ENCODE assay signal across 15 cellular contexts in the genomic region with DNA sequence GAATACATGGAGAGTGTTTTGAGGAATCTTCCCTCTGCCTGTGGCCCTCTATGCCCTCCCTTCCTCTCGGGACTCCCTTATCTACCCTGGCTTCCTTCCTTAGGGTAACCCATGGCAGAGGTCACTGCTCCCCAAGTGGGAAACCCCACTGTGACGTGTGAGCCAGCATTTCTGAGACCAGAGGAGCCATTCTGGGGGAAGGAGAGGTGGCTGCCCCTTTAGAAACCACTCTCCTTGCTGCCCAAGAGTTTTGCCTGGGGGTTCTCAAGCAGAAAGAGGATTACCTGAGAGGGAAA. TPM values are rescaled to one million over a fixed set of nuclear protein-coding genes. Genes with fewer than 3 reads are reported as not detected.
DNase-seq lines count a peak whose midpoint lies in the region; ATAC-seq and TF ChIP-seq lines count a peak whose summit lies in the region.
"Had no signal": no experiment of that assay in that cellular context is flagged by ENCODE, and none has a peak within 500 bp of the region (broad histone marks: within the 10 kb centered on the region; RNA-seq: fewer than 3 reads in every experiment).

No MANE protein-coding gene starts in this region.

- H3K14ac ChIP-seq in trophoblast cell (ENCODE audit: low read length): peak overlapping the region; percentile 25

- H3K36me3 ChIP-seq in HUES6 (ENCODE audit: control insufficient read depth, insufficient read depth, low read length) (no peaks in the 10 kb centered on the region), iPS-18a (ENCODE audit: control insufficient read depth, low read depth, low read length) (peaks cover 3% of the 10 kb centered on the region), trophoblast cell (ENCODE audit: control insufficient read depth in 1 of 2, insufficient read depth in 2 of 2, low read length in 2 of 2) (no peaks in the 10 kb centered on the region)

- ATAC-seq in HG03039 (IDR thresholded peaks at IDR 0.05; ENCODE audit: unreplicated experiment) (no peak), HG03196 (IDR thresholded peaks at IDR 0.05; ENCODE audit: unreplicated experiment) (no peak)
- ATAC-seq: activated T-helper 17 cell treated with anti-CD3 and anti-CD28 coated beads, Interleukin-2, amount 50 U/mL, for 72 hours; T-cell had no signal

- H2BK12ac ChIP-seq in trophoblast cell (ENCODE audit: low read length): peak overlapping the region; percentile 82

- no peak for TF ChIP-seq CTCF in VCaP (conservative IDR thresholded peaks at IDR 0.05)

- peak overlapping the region; percentile 28 for H3K4ac ChIP-seq in trophoblast cell (ENCODE audit: low read depth, low read length)

- no CpG with 5 or more reads among the region's 2 CpGs for WGBS in trophoblast cell (ENCODE audit: extremely low coverage, insufficient coverage, insufficient read length)

- H3K9ac ChIP-seq in HUES6 (ENCODE audit: low read length): peak overlapping the region; percentile 17
- no peak overlapping the region for H3K9ac ChIP-seq in iPS-18a (ENCODE audit: low read length)
- no peak overlapping the region for H3K9ac ChIP-seq in trophoblast cell (ENCODE audit: low read length)

- H3K79me1 ChIP-seq in trophoblast cell (ENCODE audit: low read length): peaks cover 18% of the 10 kb centered on the region

- H2AFZ ChIP-seq in trophoblast cell (ENCODE audit: insufficient read depth, low read length, poor library complexity): no peak overlapping the region

- peak overlapping the region; percentile 0 for H2AK5ac ChIP-seq in trophoblast cell (ENCODE audit: low read length)

- H2BK120ac ChIP-seq in trophoblast cell (ENCODE audit: insufficient read depth, low read length, poor library complexity): peak overlapping the region; percentile 67

- DNase-seq in trophoblast cell: no peak
- DNase-seq in stimulated activated CD4-positive, alpha-beta T cell treated with anti-CD3 and anti-CD28 coated beads, Interleukin-12 subunit alpha, Interleukin-12 subunit beta, amount 100 ng/mL, for 4 hours: no peak
- DNase-seq: DMS 273 treated with DMSO at 0.1 percent for 48 hours; effector memory CD4-positive, alpha-beta T cell; MV-4-11; NCI-H2171; stimulated activated CD4-positive, alpha-beta T cell treated with anti-CD3 and anti-CD28 coated beads, Interleukin-2, amount 100 ng/mL, for 24 hours; T-cell had no signal

- H3K9me3 ChIP-seq in HUES6 (ENCODE audit: control insufficient read depth, insufficient read depth, low read depth, low read length) (no peaks in the 10 kb centered on the region), iPS-18a (ENCODE audit: control insufficient read depth, low read depth, low read length) (no peaks in the 10 kb centered on the region), trophoblast cell (ENCODE audit: insufficient read depth, low read depth, low read length) (no peaks in the 10 kb centered on the region)

- peak overlapping the region; percentile 6 for H3K4me2 ChIP-seq in trophoblast cell (ENCODE audit: low read length)

- H3K23ac ChIP-seq in trophoblast cell (ENCODE audit: low read length): no peak overlapping the region

- peak overlapping the region; percentile 67 for H3K18ac ChIP-seq in trophoblast cell (ENCODE audit: low read length)

- H4K8ac ChIP-seq in trophoblast cell (ENCODE audit: low read depth, low read length): peak overlapping the region; percentile 34

- peak overlapping the region; percentile 22 for H4K91ac ChIP-seq in trophoblast cell (ENCODE audit: low read depth, low read length)

- H3K4me3 ChIP-seq in HUES6 (ENCODE audit: low read depth, low read length) (no peak overlapping the region), iPS-18a (ENCODE audit: low read length) (no peak overlapping the region), trophoblast cell (ENCODE audit: low read depth, low read length) (no peak overlapping the region)

- peak overlapping the region; percentile 28 for H2BK5ac ChIP-seq in trophoblast cell (ENCODE audit: low read depth, low read length, poor library complexity)

- no peak overlapping the region for H4K12ac ChIP-seq in trophoblast cell (ENCODE audit: low read depth, low read length)

- peaks cover 51% of the 10 kb centered on the region for H3K4me1 ChIP-seq in HUES6 (ENCODE audit: control insufficient read depth, insufficient read depth, low read length)
- H3K4me1 ChIP-seq in iPS-18a (ENCODE audit: control insufficient read depth, low read depth, low read length): peaks cover 41% of the 10 kb centered on the region
- peaks cover 34 to 36% of the 10 kb centered on the region in 2 experiments for H3K4me1 ChIP-seq in trophoblast cell (ENCODE audit: control insufficient read depth in 1 of 2, insufficient read depth in 2 of 2, low read length in 2 of 2)

- peaks cover 2% of the 10 kb centered on the region for H3K79me2 ChIP-seq in trophoblast cell (ENCODE audit: control insufficient read depth, insufficient read depth, low read length, poor library complexity)

- H3K27me3 ChIP-seq in HUES6 (ENCODE audit: control insufficient read depth, insufficient read depth, low read length): no peaks in the 10 kb centered on the region
- H3K27me3 ChIP-seq in iPS-18a (ENCODE audit: control insufficient read depth, insufficient read depth, low read length): no peaks in the 10 kb centered on the region
- no peaks in the 10 kb centered on the region for H3K27me3 ChIP-seq in trophoblast cell (ENCODE audit: insufficient read depth, low read length)

- H3K27ac ChIP-seq in HUES6 (ENCODE audit: low read depth, low read length) (0 out of 2 replicates have a peak overlapping the region, but pooled peaks have one; percentile 13), VCaP (peak overlapping the region; percentile 33; the same call in 1 of the 2 replicates), iPS-18a (ENCODE audit: low read length) (peak overlapping the region; percentile 34), trophoblast cell (ENCODE audit: low read depth, low read length) (peak overlapping the region; percentile 50)

RNA-seq across cellular contexts. Expression of a gene that starts 23.1 kb away (rescaled TPM):
- 13.6 and 15.2 TPM in 2 replicates for polyA plus RNA-seq in trophoblast cell (2013)
- polyA plus RNA-seq: IgD-negative memory B cell had no signal

RNA-seq across cellular contexts. Expression of a gene that starts 60.0 kb away (rescaled TPM):
- polyA plus RNA-seq in trophoblast cell (2013): 0.18 TPM in 1 of 2 replicates, not detected in the other
- polyA plus RNA-seq: IgD-negative memory B cell had no signal
